In genomic region chr5:139402561-139403158, GRCh38 we compare ENCODE assay signal across 9 cellular contexts. TPM values are rescaled to one million over a fixed set of nuclear protein-coding genes. Genes with fewer than 3 reads are reported as not detected.
DNase-seq lines count a peak whose midpoint lies in the region; ATAC-seq and TF ChIP-seq lines count a peak whose summit lies in the region.
"Had no signal": no experiment of that assay in that cellular context is flagged by ENCODE, and none has a peak within 500 bp of the region (broad histone marks: within the 10 kb centered on the region; RNA-seq: fewer than 3 reads in every experiment).

No MANE protein-coding gene starts in this region.

- no peaks in the 10 kb centered on the region for H3K27me3 Mint-ChIP-seq in T-cell

- H3K9me3 ChIP-seq in BLaER1 (no peaks in the 10 kb centered on the region), GM23248 (ENCODE audit: low read depth) (no peaks in the 10 kb centered on the region), tibial artery (no peaks in the 10 kb centered on the region)

- H4K20me1 ChIP-seq in BLaER1 (no peaks in the 10 kb centered on the region), GM23248 (ENCODE audit: insufficient read depth) (no peaks in the 10 kb centered on the region)

- H3K4me3 ChIP-seq in BLaER1 (no peak overlapping the region), GM23248 (no peak overlapping the region), tibial artery (no peak overlapping the region)

- POLR2A ChIA-PET in T-cell (lab: Charles Lee), result interaction anchor here in 1 of 2 donors (0.7 kb wide), 1 partner anchor 623 kb away, joined by 3 read pairs; no protein-coding TSS in a partner anchor

- H3K79me2 ChIP-seq in GM23248 (ENCODE audit: insufficient read depth), result no peaks in the 10 kb centered on the region

- H3K4me1 ChIP-seq in BLaER1 (peaks cover 69% of the 10 kb centered on the region), GM23248 (ENCODE audit: insufficient read depth) (peaks cover 10% of the 10 kb centered on the region), tibial artery (peaks cover 0 to 20% (median 10%) of the 10 kb centered on the region in 4 donors)

- H3K9me3 Mint-ChIP-seq in T-cell, result no peaks in the 10 kb centered on the region

- 81 to 83% methylated on average over 7 of the region's 7 CpGs for whole genome bisulfite sequencing in GM23248 (ENCODE audit: low coverage in 1 of 2, low lambda C conversion rate in 2 of 2, missing lambda C conversion rate in 2 of 2), 2 experiments

- H2AFZ ChIP-seq in GM23248, result no peak overlapping the region

- peaks cover 7% of the 10 kb centered on the region; the same call in 1 of the 2 replicates for H3K36me3 ChIP-seq in BLaER1
- H3K36me3 ChIP-seq in GM23248 (ENCODE audit: low read depth), result no peaks in the 10 kb centered on the region
- no peaks in the 10 kb centered on the region for H3K36me3 ChIP-seq in tibial artery

- no peak for TF ChIP-seq CTCF in tibial artery (IDR thresholded peaks at IDR 0.05)

- peaks cover 7% of the 10 kb centered on the region; the same call in 1 of the 2 replicates for H3F3A ChIP-seq in GM23248 (ENCODE audit: insufficient read depth)

- H3K9me2 ChIP-seq in GM23248 (ENCODE audit: insufficient read depth), result no peaks in the 10 kb centered on the region

- CTCF ChIA-PET in T-cell (lab: Charles Lee), result interaction anchor here (0.6 to 1.8 kb wide), 6 partner anchors 11 to 173 kb away, joined by 3 to 7 read pairs (median 4); partner anchors contain the start of gene PAIP2 (in 1 of the 2)

- in situ Hi-C loops in GM23248 (cut with MboI), result no loop called here

- intact Hi-C loops in left cardiac atrium (cut with DNase I) (no loop called here), tibial artery (cut with DNase I; ENCODE audit: low total_unique reads) (no loop called here)

- ATAC-seq in T-cell (replicated peaks in 1 of 4), result no peak
- no peak for ATAC-seq in left cardiac atrium
- ATAC-seq in GM21515 (IDR thresholded peaks at IDR 0.05; ENCODE audit: unreplicated experiment), result no peak
- no peak for ATAC-seq in GM21737 (IDR thresholded peaks at IDR 0.05; ENCODE audit: unreplicated experiment)
- ATAC-seq in HG03432 (IDR thresholded peaks at IDR 0.05; ENCODE audit: unreplicated experiment), result no peak

- H3K9ac ChIP-seq in BLaER1 (peak overlapping the region; percentile 75; the same call in 1 of the 2 replicates), GM23248 (no peak overlapping the region)

- peak; percentile 28 for DNase-seq in GM23248
- no peak for DNase-seq in T-cell
- peak; percentile 23 for DNase-seq in left cardiac atrium
- no peak for DNase-seq in tibial artery

- H3K27ac ChIP-seq in BLaER1, result peak overlapping the region; percentile 81; the same call in 1 of the 2 replicates
- 0 out of 2 replicates have a peak overlapping the region, but pooled peaks have one; percentile 90 for H3K27ac ChIP-seq in GM23248
- peak overlapping the region; percentile 88 to 90 for H3K27ac ChIP-seq in tibial artery

- peaks cover 4% of the 10 kb centered on the region for H3K36me3 Mint-ChIP-seq in T-cell

- no peaks in the 10 kb centered on the region for H3K27me3 ChIP-seq in BLaER1
- no peaks in the 10 kb centered on the region for H3K27me3 ChIP-seq in GM23248 (replicated peaks; ENCODE audit: insufficient read depth)
- H3K27me3 ChIP-seq in tibial artery, result no peaks in the 10 kb centered on the region

- H3K4me3 Mint-ChIP-seq in T-cell, result peak overlapping the region; percentile 82 to 96 (median 93)

- H3K4me2 ChIP-seq in BLaER1 (peak overlapping the region; percentile 89), GM23248 (ENCODE audit: unreplicated experiment) (no peak overlapping the region)

- peak overlapping the region; percentile 98 to 100 for H3K27ac Mint-ChIP-seq in T-cell

- H3K4me1 Mint-ChIP-seq in T-cell, result peaks cover 26 to 37% (median 34%) of the 10 kb centered on the region in 3 donors

RNA-seq across cellular contexts. Expression of gene SPATA24, which starts 1.2 kb away (rescaled TPM):
- 0.43 and 1.1 TPM in 2 replicates for total RNA-seq in GM23248 (2014; rRNA removed; shearing (Covaris generic))
- polyA plus RNA-seq in GM23248 (2016; fragmentation: Nextera tagmentation; extraction: Ambion mirVana), result 2.1 and 4.3 TPM in 2 replicates
- 1 to 10 TPM; 3.6 to 9.0 (median 4.8) TPM for total RNA-seq in T-cell
- total RNA-seq in left cardiac atrium, result 1 to 10 TPM; 8.8 to 9.0 TPM

RNA-seq across cellular contexts. Expression of gene PROB1, which starts 7.8 kb away (rescaled TPM):
- 1.6 and 2.3 TPM in 2 replicates for total RNA-seq in GM23248 (2014; rRNA removed; shearing (Covaris generic))
- 0.55 and 0.63 TPM in 2 replicates for polyA plus RNA-seq in GM23248 (2016; fragmentation: Nextera tagmentation; extraction: Ambion mirVana)
- total RNA-seq in T-cell (1 to 10 TPM in 3 of 5 donors, under 1 TPM in 2; 0.58 to 1.7 (median 1.5) TPM), left cardiac atrium (10 to 100 TPM; 21.7 to 27.9 TPM)

RNA-seq across cellular contexts. Expression of gene MZB1, which starts 12.9 kb away (rescaled TPM):
- not detected in 2 replicates for total RNA-seq in GM23248 (2014; rRNA removed; shearing (Covaris generic))
- 0.32 TPM in 1 of 2 replicates, not detected in the other for polyA plus RNA-seq in GM23248 (2016; fragmentation: Nextera tagmentation; extraction: Ambion mirVana)
- total RNA-seq in T-cell (1 to 10 TPM; 2.2 to 6.5 (median 5.0) TPM), left cardiac atrium (1 to 10 TPM in 1 of 2 donors, under 1 TPM in 1; 0.55 to 1.2 TPM)
- total RNA-seq: M059J had no signal

RNA-seq across cellular contexts. Expression of gene SLC23A1, which starts 19.6 kb away (rescaled TPM):
- total RNA-seq in GM23248 (2014; rRNA removed; shearing (Covaris generic)), result not detected in 2 replicates
- polyA plus RNA-seq in GM23248 (2016; fragmentation: Nextera tagmentation; extraction: Ambion mirVana), result 0.08 TPM in 1 of 2 replicates, not detected in the other
- total RNA-seq in T-cell, result under 1 TPM in 2 of 5 donors, not detected in 3; 0.15 to 0.86 TPM
- total RNA-seq in left cardiac atrium, result not detected
- total RNA-seq: M059J had no signal

RNA-seq across cellular contexts. Expression of gene DNAJC18, which starts 36.7 kb away (rescaled TPM):
- total RNA-seq in GM23248 (2014; rRNA removed; shearing (Covaris generic)), result 9.5 and 10.9 TPM in 2 replicates
- 13.4 and 20.8 TPM in 2 replicates for polyA plus RNA-seq in GM23248 (2016; fragmentation: Nextera tagmentation; extraction: Ambion mirVana)
- total RNA-seq in T-cell (1 to 10 TPM; 4.7 to 7.2 (median 6.4) TPM), left cardiac atrium (10 to 100 TPM; 14.8 to 15.2 TPM)

Comparison
In these comparisons a context has a peak if more than half of its experiments do, and no peak if none do; other contexts are left out.
1. DNase-seq: peak in GM23248 (single experiment) and left cardiac atrium (single experiment); none in T-cell (0 of 34) and tibial artery (0 of 2).
2. Peak in every context shown above with its lines, with median percentiles within 50 percentile points of each other: H3K27ac ChIP-seq.